Comparison of ENCODE assay signal across 13 cellular contexts in the genomic region with DNA sequence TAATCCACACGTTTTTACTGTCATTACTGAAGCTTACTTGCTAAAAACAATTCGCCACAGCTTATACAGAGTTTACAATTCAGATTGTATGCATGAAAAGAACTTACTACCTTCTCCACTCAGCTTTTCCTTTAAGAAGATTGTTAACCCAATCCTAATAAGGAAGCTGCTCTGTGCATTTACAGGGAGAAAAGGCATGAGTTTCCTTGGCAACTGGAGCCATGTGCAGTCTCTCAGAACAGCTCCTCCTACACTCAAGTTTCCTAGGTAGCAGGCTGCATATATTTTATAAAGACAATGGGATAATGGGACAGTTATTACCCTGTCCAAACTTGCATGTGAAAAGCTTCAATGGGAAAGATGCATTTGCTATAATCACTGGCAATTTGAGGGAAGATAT.
DNase-seq lines count a peak whose midpoint lies in the region; ATAC-seq and TF ChIP-seq lines count a peak whose summit lies in the region.
"Had no signal": no experiment of that assay in that cellular context is flagged by ENCODE, and none has a peak within 500 bp of the region (broad histone marks: within the 10 kb centered on the region; RNA-seq: fewer than 3 reads in every experiment).

No MANE protein-coding gene starts in this region.

- H3K36me3 Mint-ChIP-seq in glutamatergic neuron (ENCODE audit: unreplicated experiment): no peaks in the 10 kb centered on the region
- H3K36me3 Mint-ChIP-seq in activated T-cell treated with anti-CD3 and anti-CD28 coated beads, Interleukin-2, amount 50 U/mL, for 4 hours (ENCODE audit: insufficient read depth): no peaks in the 10 kb centered on the region

- H3K4me3 Mint-ChIP-seq in glutamatergic neuron (ENCODE audit: unreplicated experiment): no peak overlapping the region
- H3K4me3 Mint-ChIP-seq in activated T-cell treated with anti-CD3 and anti-CD28 coated beads, Interleukin-2, amount 50 U/mL, for 4 hours: no peak overlapping the region
- H3K4me3 Mint-ChIP-seq: effector memory CD8-positive, alpha-beta T cell had no signal

- TF ChIP-seq CTCF in glutamatergic neuron (IDR thresholded peaks at IDR 0.05; ENCODE audit: partially characterized antibody, unreplicated experiment): no peak

- no peaks in the 10 kb centered on the region for H3K4me1 Mint-ChIP-seq in glutamatergic neuron (ENCODE audit: low read depth, unreplicated experiment)
- no peaks in the 10 kb centered on the region for H3K4me1 Mint-ChIP-seq in activated T-cell treated with anti-CD3 and anti-CD28 coated beads, Interleukin-2, amount 50 U/mL, for 4 hours (ENCODE audit: low read depth)

- no peaks in the 10 kb centered on the region for H3K27me3 Mint-ChIP-seq in glutamatergic neuron (ENCODE audit: unreplicated experiment)
- H3K27me3 Mint-ChIP-seq in activated T-cell treated with anti-CD3 and anti-CD28 coated beads, Interleukin-2, amount 50 U/mL, for 4 hours (ENCODE audit: low read depth): no peaks in the 10 kb centered on the region
- H3K27me3 Mint-ChIP-seq: effector memory CD8-positive, alpha-beta T cell had no signal

- peak; percentile 78 for DNase-seq in DMS53 (lab: John Stamatoyannopoulos, UW)
- peak; percentile 18 for DNase-seq in NCI-H1092 (lab: John Stamatoyannopoulos, UW)
- DNase-seq in SK-N-DZ (ENCODE audit: low spot score): peak; percentile 10
- peak; percentile 41 for DNase-seq in kidney tubule cell (ENCODE audit: low spot score)
- DNase-seq in glutamatergic neuron: no peak
- DNase-seq in NCI-H345 treated with DMSO at 0.1 percent for 48 hours (lab: John Stamatoyannopoulos, UW; ENCODE audit: unreplicated experiment): no peak
- no peak for DNase-seq in activated T-cell treated with anti-CD3 and anti-CD28 coated beads, Interleukin-2, amount 50 U/mL, for 4 hours
- DNase-seq: C1 segment of cervical spinal cord; effector memory CD8-positive, alpha-beta T cell; NCI-H345; Right ventricle myocardium superior had no signal

- no peak overlapping the region for H3K27ac Mint-ChIP-seq in glutamatergic neuron (ENCODE audit: unreplicated experiment)
- H3K27ac Mint-ChIP-seq: effector memory CD8-positive, alpha-beta T cell had no signal

- H3K9me3 Mint-ChIP-seq in glutamatergic neuron (ENCODE audit: unreplicated experiment): no peaks in the 10 kb centered on the region
- peaks cover 4% of the 10 kb centered on the region for H3K9me3 Mint-ChIP-seq in activated T-cell treated with anti-CD3 and anti-CD28 coated beads, Interleukin-2, amount 50 U/mL, for 4 hours

- no peak for ATAC-seq in GM21619 (IDR thresholded peaks at IDR 0.05; ENCODE audit: unreplicated experiment)
- ATAC-seq in activated T-cell treated with anti-CD3 and anti-CD28 coated beads, Interleukin-2, amount 50 U/mL, for 4 hours: no peak
- ATAC-seq: effector memory CD8-positive, alpha-beta T cell; HepG2 had no signal

Comparison
In these comparisons a context has a peak if more than half of its experiments do, and no peak if none do; other contexts are left out.
1. DNase-seq: peak in DMS53 (single experiment), NCI-H1092 (single experiment), SK-N-DZ (single experiment) and kidney tubule cell (single experiment); none in glutamatergic neuron (single experiment), NCI-H345 treated with DMSO at 0.1 percent for 48 hours (single experiment) and activated T-cell treated with anti-CD3 and anti-CD28 coated beads, Interleukin-2, amount 50 U/mL, for 4 hours (single experiment).